Comparison of ENCODE assay signal across 1 cellular context in the genomic region with DNA sequence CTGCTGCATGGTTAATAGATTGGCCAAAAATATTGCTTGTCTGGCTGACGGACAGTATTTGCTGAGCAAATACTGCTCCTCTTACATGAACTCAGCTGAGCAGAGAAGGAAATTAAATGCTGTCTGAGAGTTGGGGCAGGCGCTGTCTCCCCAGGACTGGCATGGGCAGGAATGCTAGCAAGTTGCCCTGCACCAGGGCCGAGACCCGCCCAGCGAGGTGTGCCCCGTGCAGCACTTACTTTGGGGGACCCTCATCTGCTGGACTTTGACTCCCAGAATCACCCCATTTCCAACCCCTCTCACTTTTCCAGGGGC.
TF ChIP-seq lines count a peak whose summit lies in the region.

No MANE protein-coding gene starts in this region.

TF ChIP-seq in GM12878, 131 proteins besides CTCF, POLR2A, EP300 and RAD21 (continued from another document):
- TF ChIP-seq, protein P1, sequence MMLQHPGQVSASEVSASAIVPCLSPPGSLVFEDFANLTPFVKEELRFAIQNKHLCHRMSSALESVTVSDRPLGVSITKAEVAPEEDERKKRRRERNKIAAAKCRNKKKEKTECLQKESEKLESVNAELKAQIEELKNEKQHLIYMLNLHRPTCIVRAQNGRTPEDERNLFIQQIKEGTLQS (IDR thresholded peaks at IDR 0.05; ENCODE audit: borderline replicate concordance, extremely low read depth, low read depth, low read length), result no peak
- TF ChIP-seq, protein P2, sequence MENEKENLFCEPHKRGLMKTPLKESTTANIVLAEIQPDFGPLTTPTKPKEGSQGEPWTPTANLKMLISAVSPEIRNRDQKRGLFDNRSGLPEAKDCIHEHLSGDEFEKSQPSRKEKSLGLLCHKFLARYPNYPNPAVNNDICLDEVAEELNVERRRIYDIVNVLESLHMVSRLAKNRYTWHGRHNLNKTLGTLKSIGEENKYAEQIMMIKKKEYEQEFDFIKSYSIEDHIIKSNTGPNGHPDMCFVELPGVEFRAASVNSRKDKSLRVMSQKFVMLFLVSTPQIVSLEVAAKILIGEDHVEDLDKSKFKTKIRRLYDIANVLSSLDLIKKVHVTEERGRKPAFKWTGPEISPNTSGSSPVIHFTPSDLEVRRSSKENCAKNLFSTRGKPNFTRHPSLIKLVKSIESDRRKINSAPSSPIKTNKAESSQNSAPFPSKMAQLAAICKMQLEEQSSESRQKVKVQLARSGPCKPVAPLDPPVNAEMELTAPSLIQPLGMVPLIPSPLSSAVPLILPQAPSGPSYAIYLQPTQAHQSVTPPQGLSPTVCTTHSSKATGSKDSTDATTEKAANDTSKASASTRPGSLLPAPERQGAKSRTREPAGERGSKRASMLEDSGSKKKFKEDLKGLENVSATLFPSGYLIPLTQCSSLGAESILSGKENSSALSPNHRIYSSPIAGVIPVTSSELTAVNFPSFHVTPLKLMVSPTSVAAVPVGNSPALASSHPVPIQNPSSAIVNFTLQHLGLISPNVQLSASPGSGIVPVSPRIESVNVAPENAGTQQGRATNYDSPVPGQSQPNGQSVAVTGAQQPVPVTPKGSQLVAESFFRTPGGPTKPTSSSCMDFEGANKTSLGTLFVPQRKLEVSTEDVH (IDR thresholded peaks at IDR 0.05; ENCODE audit: low read depth, partially characterized antibody), result no peak
- TF ChIP-seq STAT1 (conservative IDR thresholded peaks at IDR 0.05) (no peak), RBBP5 (conservative IDR thresholded peaks at IDR 0.05) (no peak)
